Comparison of ENCODE assay signal across 8 cellular contexts in genomic region chr1:68321084-68321685, GRCh38.
DNase-seq lines count a peak whose midpoint lies in the region; ATAC-seq lines count a peak whose summit lies in the region.

No MANE protein-coding gene starts in this region.

- no peak overlapping the region for H4K8ac ChIP-seq in mesenchymal stem cell (ENCODE audit: low read length)

- H3K4me1 ChIP-seq in mesenchymal stem cell (ENCODE audit: control insufficient read depth, insufficient read depth, low read depth, low read length), result peaks cover 10% of the 10 kb centered on the region

- peak overlapping the region; percentile 14 for H2BK5ac ChIP-seq in mesenchymal stem cell (ENCODE audit: low read depth, low read length, poor library complexity, severe bottlenecking)

- H3K4me2 ChIP-seq in mesenchymal stem cell (ENCODE audit: low read length, poor library complexity, severe bottlenecking), result no peak overlapping the region

- no peak overlapping the region for H3K14ac ChIP-seq in mesenchymal stem cell (ENCODE audit: low read length in 2 of 2)

- no peaks in the 10 kb centered on the region for H3K9me3 ChIP-seq in mesenchymal stem cell (ENCODE audit: control insufficient read depth, low read length)

- no peak overlapping the region for H4K91ac ChIP-seq in mesenchymal stem cell (ENCODE audit: low read length)

- no peak overlapping the region for H3K4ac ChIP-seq in mesenchymal stem cell (ENCODE audit: low read depth in 1 of 2, low read length in 2 of 2)

- no peak overlapping the region for H3K18ac ChIP-seq in mesenchymal stem cell (ENCODE audit: low read depth in 1 of 2, low read length in 2 of 2)

- no peak overlapping the region for H3K4me3 ChIP-seq in mesenchymal stem cell (ENCODE audit: insufficient read depth in 1 of 2, low read depth in 1 of 2, low read length in 2 of 2)

- H2AFZ ChIP-seq in mesenchymal stem cell (ENCODE audit: low read depth, low read length), result no peak overlapping the region

- DNase-seq in DMS53 (lab: John Stamatoyannopoulos, UW), result peak; percentile 93
- peak; percentile 49 for DNase-seq in NCI-H2227 treated with DMSO at 0.1 percent for 48 hours (lab: John Stamatoyannopoulos, UW)
- DNase-seq in dermis blood vessel endothelial cell, result peak; percentile 85
- DNase-seq in mesenchymal stem cell, result peak; percentile 67
- no peak for DNase-seq in stimulated activated naive CD4-positive, alpha-beta T cell treated with Interleukin-2 at 50 U/mL for 16 hours (lab: John Stamatoyannopoulos, UW)

- 14% methylated on average over 6 of the region's 6 CpGs for WGBS in mesenchymal stem cell

- H3K27me3 ChIP-seq in mesenchymal stem cell (ENCODE audit: control insufficient read depth in 1 of 2, insufficient read depth in 1 of 2, low read length in 2 of 2), result no peaks in the 10 kb centered on the region

- no peak overlapping the region for H2BK12ac ChIP-seq in mesenchymal stem cell (ENCODE audit: low read length in 2 of 2)

- H2BK15ac ChIP-seq in mesenchymal stem cell (ENCODE audit: low read depth, poor library complexity, severe bottlenecking), result no peak overlapping the region

- ATAC-seq in HG03432 (IDR thresholded peaks at IDR 0.05; ENCODE audit: unreplicated experiment), result no peak
- ATAC-seq in HG02981 (IDR thresholded peaks at IDR 0.05; ENCODE audit: unreplicated experiment), result no peak
- ATAC-seq in GM21529 (IDR thresholded peaks at IDR 0.05; ENCODE audit: unreplicated experiment), result no peak

- no peaks in the 10 kb centered on the region for H3K36me3 ChIP-seq in mesenchymal stem cell (ENCODE audit: control insufficient read depth in 1 of 2, insufficient read depth in 2 of 2, low read depth in 1 of 2, low read length in 2 of 2)

- no peak overlapping the region for H2AK5ac ChIP-seq in mesenchymal stem cell (ENCODE audit: low read length, severe bottlenecking)

- H3K79me1 ChIP-seq in mesenchymal stem cell (replicated peaks; ENCODE audit: low read length, poor library complexity, severe bottlenecking), result no peaks in the 10 kb centered on the region

- no peak overlapping the region for H3K27ac ChIP-seq in mesenchymal stem cell (ENCODE audit: low read length, poor library complexity, severe bottlenecking)

- no peak overlapping the region for H2BK120ac ChIP-seq in mesenchymal stem cell (ENCODE audit: low read depth, low read length)

- H3K23ac ChIP-seq in mesenchymal stem cell (ENCODE audit: low read length in 2 of 2), result no peak overlapping the region

- no peak overlapping the region for H3K9ac ChIP-seq in mesenchymal stem cell (ENCODE audit: low read length)
